2 cellular contexts compared by ENCODE assay signal in genomic region chr5:133735346-133735745, GRCh38.
TF ChIP-seq lines count a peak whose summit lies in the region.

No MANE protein-coding gene starts in this region.

TF ChIP-seq in IMR-90, 13 proteins besides CTCF, POLR2A, EP300 and RAD21 (continued from another document):
- TF ChIP-seq BHLHE40 (IDR thresholded peaks at IDR 0.05; ENCODE audit: low read depth, low read length): no peak
- no peak for TF ChIP-seq NFE2L2 (IDR thresholded peaks at IDR 0.05; ENCODE audit: low read depth, low read length)
- no peak for TF ChIP-seq ELK1 (IDR thresholded peaks at IDR 0.05; ENCODE audit: borderline replicate concordance, low read depth, low read length)
- no peak for TF ChIP-seq MAFK (IDR thresholded peaks at IDR 0.05; ENCODE audit: low read depth, low read length)
- no peak for TF ChIP-seq SMC3 (IDR thresholded peaks at IDR 0.05; ENCODE audit: low read depth, low read length)
- TF ChIP-seq CEBPB (IDR thresholded peaks at IDR 0.05; ENCODE audit: low read depth, low read length): no peak
- TF ChIP-seq FOS (IDR thresholded peaks at IDR 0.05; ENCODE audit: low read depth, low read length): no peak
- TF ChIP-seq RFX5 (IDR thresholded peaks at IDR 0.05; ENCODE audit: low read depth, low read length): no peak
- no peak for TF ChIP-seq MXI1 (IDR thresholded peaks at IDR 0.05; ENCODE audit: borderline replicate concordance, low read depth, low read length)
- TF ChIP-seq USF2 (IDR thresholded peaks at IDR 0.05; ENCODE audit: low read depth, low read length): no peak
- no peak for TF ChIP-seq MAZ (IDR thresholded peaks at IDR 0.05; ENCODE audit: borderline replicate concordance, low read depth, low read length)

TF ChIP-seq in WTC11, 78 proteins besides CTCF, POLR2A, EP300 and RAD21 (continued from another document):
- TF ChIP-seq ZNF512 (CRISPR knock-in tag; IDR thresholded peaks at IDR 0.05; ENCODE audit: borderline replicate concordance) (no peak), E2F1 (CRISPR knock-in tag; IDR thresholded peaks at IDR 0.05) (no peak), MYBL2 (CRISPR knock-in tag; IDR thresholded peaks at IDR 0.05) (no peak), CDX4 (CRISPR knock-in tag; IDR thresholded peaks at IDR 0.05; ENCODE audit: borderline replicate concordance) (no peak), TCF7 (CRISPR knock-in tag; IDR thresholded peaks at IDR 0.05; ENCODE audit: low read depth) (no peak), ATF1 (CRISPR knock-in tag; IDR thresholded peaks at IDR 0.05) (no peak), GABPB1 (CRISPR knock-in tag; IDR thresholded peaks at IDR 0.05) (no peak), PRRX2 (CRISPR knock-in tag; IDR thresholded peaks at IDR 0.05) (no peak), ZNF396 (CRISPR knock-in tag; IDR thresholded peaks at IDR 0.05; ENCODE audit: borderline replicate concordance) (no peak), USF1 (CRISPR knock-in tag; IDR thresholded peaks at IDR 0.05) (no peak)
